9 cellular contexts compared by ENCODE assay signal in genomic region chr19:19120308-19121156, GRCh38. TPM values are rescaled to one million over a fixed set of nuclear protein-coding genes. Genes with fewer than 3 reads are reported as not detected.
DNase-seq lines count a peak whose midpoint lies in the region; ATAC-seq and TF ChIP-seq lines count a peak whose summit lies in the region.
"Had no signal": no experiment of that assay in that cellular context is flagged by ENCODE, and none has a peak within 500 bp of the region (broad histone marks: within the 10 kb centered on the region; RNA-seq: fewer than 3 reads in every experiment).

No MANE protein-coding gene starts in this region.

- peak overlapping the region; percentile 38 for H3K27ac ChIP-seq in HUES48 (ENCODE audit: low read depth, low read length)

- ATAC-seq in left lobe of liver (peak; percentile 34), GM18502 (IDR thresholded peaks at IDR 0.05; ENCODE audit: poor library complexity, unreplicated experiment) (no peak), HG03095 (IDR thresholded peaks at IDR 0.05; ENCODE audit: unreplicated experiment) (no peak), HG03045 (IDR thresholded peaks at IDR 0.05; ENCODE audit: unreplicated experiment) (no peak)

- H3K4me1 ChIP-seq in HUES48 (ENCODE audit: control insufficient read depth, insufficient read depth, low read length) = peaks cover 13% of the 10 kb centered on the region; the same call in 1 of the 2 replicates

- H3K4me3 ChIP-seq in HUES48 (ENCODE audit: low read depth, low read length) = peak overlapping the region; percentile 54; the same call in 1 of the 2 replicates

- H3K27me3 ChIP-seq in HUES48 (ENCODE audit: control insufficient read depth, insufficient read depth, low read length) = no peaks in the 10 kb centered on the region

- peaks cover 16% of the 10 kb centered on the region for H3K36me3 ChIP-seq in HUES48 (ENCODE audit: control insufficient read depth, insufficient read depth, low read length)

- TF ChIP-seq CTCF in GM13976 (IDR thresholded peaks at IDR 0.05; ENCODE audit: borderline replicate concordance, control extremely low read depth, extremely low read depth, insufficient read depth, missing control alignments) = no peak

- in situ Hi-C loops in GM13976 (cut with MboI; ENCODE audit: low sequenced_read_pairs, unreplicated experiment) = no loop called here

- DNase-seq in AG08395 (ENCODE audit: low spot score) = peak; percentile 77
- DNase-seq in astrocyte of the hippocampus (ENCODE audit: low read depth, low spot score) = peak; percentile 67
- DNase-seq in left lobe of liver (ENCODE audit: low spot score) = no peak
- DNase-seq in GM13976 (ENCODE audit: low spot score) = no peak
- DNase-seq: T-helper 9 cell had no signal

- H3K9me3 ChIP-seq in HUES48 (ENCODE audit: control insufficient read depth, insufficient read depth, low read length) = no peaks in the 10 kb centered on the region

- H3K9ac ChIP-seq in HUES48 (ENCODE audit: low read depth, low read length) = no peak overlapping the region; the same call in 1 of the 2 replicates

RNA-seq across cellular contexts. Expression of gene TMEM161A, which starts 17.7 kb away (rescaled TPM):
- total RNA-seq in left lobe of liver = 24.9 TPM

RNA-seq across cellular contexts. Expression of gene MEF2B, which starts 49.5 kb away (rescaled TPM):
- total RNA-seq in left lobe of liver = 2.8 TPM

RNA-seq across cellular contexts. Expression of gene SLC25A42, which starts 56.7 kb away (rescaled TPM):
- total RNA-seq in left lobe of liver = 77.8 TPM

Comparison
In these comparisons a context has a peak if more than half of its experiments do, and no peak if none do; other contexts are left out.
1. DNase-seq: peak in AG08395 (single experiment) and astrocyte of the hippocampus (single experiment); none in left lobe of liver (single experiment) and GM13976 (single experiment).